Comparison of ENCODE assay signal across 18 cellular contexts in the genomic region with DNA sequence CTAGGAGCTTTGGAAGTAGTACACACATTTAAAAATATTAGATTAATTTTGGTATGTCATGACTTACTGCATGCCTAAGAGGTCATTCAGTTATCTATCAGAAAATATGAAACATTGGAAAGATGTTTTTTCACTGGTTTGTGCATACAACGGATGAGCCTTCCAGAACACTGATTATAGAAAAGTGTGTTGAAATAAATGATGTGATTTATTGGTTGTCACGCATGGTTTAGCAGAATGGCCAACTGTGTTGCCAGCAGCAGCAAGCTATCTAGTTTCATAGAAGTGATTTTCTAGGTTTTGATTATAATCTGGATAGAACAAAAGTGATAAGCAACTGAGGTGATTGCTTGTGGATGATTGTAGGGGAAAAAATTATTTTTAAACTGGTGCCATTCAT.
"Had no signal": no experiment of that assay in that cellular context is flagged by ENCODE, and none has a peak within 500 bp of the region (broad histone marks: within the 10 kb centered on the region; RNA-seq: fewer than 3 reads in every experiment).

No MANE protein-coding gene starts in this region.

- H3K4me1 ChIP-seq: ascending aorta, breast epithelium, spleen, testis had no signal

- H3K27ac ChIP-seq: ascending aorta, breast epithelium, heart right ventricle, spleen, testis had no signal

- H3K9me3 ChIP-seq: ascending aorta, breast epithelium, heart right ventricle, spleen, testis had no signal

- H3K4me3 ChIP-seq: ascending aorta, breast epithelium, heart right ventricle, spleen, testis had no signal

- ATAC-seq: activated CD8-positive, alpha-beta T cell treated with anti-CD3 and anti-CD28 coated beads, Interleukin-2, amount 10 ng/mL, durations not matched to agents 7 days and 5 days; activated naive CD8-positive, alpha-beta T cell treated with anti-CD3 and anti-CD28 coated beads, Interleukin-2, amount 50 U/mL, for 24 hours; activated T-cell treated with anti-CD3 and anti-CD28 coated beads, Interleukin-2, amount 50 U/mL, for 4 hours; esophagus mucosa; heart right ventricle; natural killer cell; stimulated activated memory B cell treated with anti-CD40 and anti-IgM and Interleukin-4, amounts not matched to agents 10 μg/mL and 1 μg/mL and 100 μg/mL, for 72 hours had no signal

- DNase-seq: activated CD4-positive, alpha-beta T cell treated with anti-CD3 and anti-CD28 coated beads, Interleukin-2, amount 10 ng/mL, durations not matched to agents 24 days and 14 days; activated CD8-positive, alpha-beta T cell treated with anti-CD3 and anti-CD28 coated beads, Interleukin-2, amount 10 ng/mL, durations not matched to agents 7 days and 5 days; activated naive CD4-positive, alpha-beta T cell treated with anti-CD3 and anti-CD28 coated beads, Interleukin-2, amount 10 ng/mL, durations not matched to agents 7 days and 5 days; activated naive CD8-positive, alpha-beta T cell treated with anti-CD3 and anti-CD28 coated beads, Interleukin-2, amount 50 U/mL, for 24 hours; activated T-cell treated with anti-CD3 and anti-CD28 coated beads, Interleukin-2, amount 50 U/mL, for 4 hours; cortex of kidney; effector CD4-positive, alpha-beta T cell; heart right ventricle; immature natural killer cell; natural killer cell; spleen; stimulated activated CD4-positive, alpha-beta T cell treated with anti-CD3 and anti-CD28 coated beads, Interleukin-4, amount 100 ng/mL, for 4 hours; T1000; testis had no signal

- H3K27me3 ChIP-seq: ascending aorta, breast epithelium, heart right ventricle, spleen, testis had no signal
